21 cellular contexts compared by ENCODE assay signal in the genomic region with DNA sequence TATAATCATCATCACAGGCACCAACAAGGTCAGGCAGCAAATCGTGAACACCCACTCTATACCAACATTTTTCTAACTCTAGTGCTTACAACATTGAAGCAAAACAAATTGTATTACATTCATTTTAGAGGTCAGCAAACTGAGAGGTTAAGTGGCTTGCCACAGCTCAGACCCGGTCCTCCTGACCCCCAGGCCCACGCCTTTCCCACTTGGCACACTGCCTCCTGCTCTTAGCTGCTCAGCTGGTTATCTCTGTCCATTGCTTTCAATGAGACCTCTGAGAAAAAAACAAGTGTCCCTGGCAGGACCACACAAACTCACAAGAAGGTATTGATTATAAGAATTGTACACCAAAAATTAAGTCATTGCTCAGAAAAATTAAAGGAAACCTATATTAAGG. TPM values are rescaled to one million over a fixed set of nuclear protein-coding genes. Genes with fewer than 3 reads are reported as not detected.
A peak's percentile ranks its signal among the peaks of the same experiment; 100 is the strongest.
DNase-seq lines count a peak whose midpoint lies in the region; ATAC-seq and TF ChIP-seq lines count a peak whose summit lies in the region.
"Had no signal": no experiment of that assay in that cellular context is flagged by ENCODE, and none has a peak within 500 bp of the region (broad histone marks: within the 10 kb centered on the region; RNA-seq: fewer than 3 reads in every experiment).

No MANE protein-coding gene starts in this region.

- H3K27me3 Mint-ChIP-seq in neural crest cell (ENCODE audit: low read depth), result peaks cover 10% of the 10 kb centered on the region

- TF ChIP-seq CTCF in neural crest cell (conservative IDR thresholded peaks at IDR 0.05) (no peak), uterus (IDR thresholded peaks at IDR 0.05) (no peak)

- no peak overlapping the region for H3K4me3 Mint-ChIP-seq in neural crest cell
- H3K4me3 Mint-ChIP-seq in stimulated activated effector memory CD8-positive, alpha-beta T cell treated with anti-CD3 and anti-CD28 coated beads, Interleukin-12 subunit alpha, Interleukin-12 subunit beta, amount 100 ng/mL, for 72 hours, result no peak overlapping the region
- H3K4me3 Mint-ChIP-seq: CD4-positive, alpha-beta memory T cell; GM23338 had no signal

- H3K4me1 ChIP-seq in uterus, result no peaks in the 10 kb centered on the region
- H3K4me1 ChIP-seq: BLaER1 had no signal

- ATAC-seq in left cardiac atrium, result peak in 1 of 2 donors; percentile 56
- ATAC-seq in Right ventricle myocardium superior (ENCODE audit: poor library complexity), result no peak
- no peak for ATAC-seq in stimulated activated effector memory CD8-positive, alpha-beta T cell treated with anti-CD3 and anti-CD28 coated beads, Interleukin-12 subunit alpha, Interleukin-12 subunit beta, amount 100 ng/mL, for 72 hours
- ATAC-seq: GM23338 had no signal

- H3K27ac Mint-ChIP-seq in neural crest cell (ENCODE audit: unreplicated experiment), result peak overlapping the region; percentile 72
- H3K27ac Mint-ChIP-seq in stimulated activated effector memory CD8-positive, alpha-beta T cell treated with anti-CD3 and anti-CD28 coated beads, Interleukin-12 subunit alpha, Interleukin-12 subunit beta, amount 100 ng/mL, for 72 hours, result no peak overlapping the region
- H3K27ac Mint-ChIP-seq: CD14-positive monocyte; CD4-positive, alpha-beta memory T cell; GM23338 had no signal

- H3K4me1 Mint-ChIP-seq in neural crest cell, result no peaks in the 10 kb centered on the region
- H3K4me1 Mint-ChIP-seq in stimulated activated effector memory CD8-positive, alpha-beta T cell treated with anti-CD3 and anti-CD28 coated beads, Interleukin-12 subunit alpha, Interleukin-12 subunit beta, amount 100 ng/mL, for 72 hours, result no peaks in the 10 kb centered on the region
- H3K4me1 Mint-ChIP-seq: CD14-positive monocyte; CD4-positive, alpha-beta memory T cell; GM23338 had no signal

- H3K36me3 Mint-ChIP-seq in neural crest cell (ENCODE audit: low read depth), result no peaks in the 10 kb centered on the region
- no peaks in the 10 kb centered on the region for H3K36me3 Mint-ChIP-seq in stimulated activated effector memory CD8-positive, alpha-beta T cell treated with anti-CD3 and anti-CD28 coated beads, Interleukin-12 subunit alpha, Interleukin-12 subunit beta, amount 100 ng/mL, for 72 hours
- H3K36me3 Mint-ChIP-seq: CD14-positive monocyte; CD4-positive, alpha-beta memory T cell had no signal

- H3K9me3 Mint-ChIP-seq in neural crest cell, result no peaks in the 10 kb centered on the region
- no peaks in the 10 kb centered on the region for H3K9me3 Mint-ChIP-seq in stimulated activated effector memory CD8-positive, alpha-beta T cell treated with anti-CD3 and anti-CD28 coated beads, Interleukin-12 subunit alpha, Interleukin-12 subunit beta, amount 100 ng/mL, for 72 hours
- H3K9me3 Mint-ChIP-seq: GM23338 had no signal

- no peak overlapping the region for H3K4me3 ChIP-seq in uterus
- H3K4me3 ChIP-seq: BLaER1, GM23338 had no signal

- intact Hi-C loops in left cardiac atrium (cut with DNase I), result no loop called here
- intact Hi-C loops in Right ventricle myocardium superior (cut with DNase I), result no loop called here
- intact Hi-C loops in uterus (cut with DNase I; ENCODE audit: low total_unique reads), result no loop called here

- H3K27ac ChIP-seq in uterus, result no peak overlapping the region
- H3K27ac ChIP-seq: BLaER1, HL-60 had no signal

- H3K27me3 ChIP-seq in uterus, result no peaks in the 10 kb centered on the region
- H3K27me3 ChIP-seq: BLaER1 had no signal

- DNase-seq in left cardiac atrium, result peak; percentile 53
- no peak for DNase-seq in Right ventricle myocardium superior
- peak; percentile 71 for DNase-seq in NCI-H2227 treated with DMSO at 0.1 percent for 48 hours (lab: John Stamatoyannopoulos, UW)
- no peak for DNase-seq in neural crest cell (ENCODE audit: low read depth, low spot score)
- no peak for DNase-seq in stimulated activated effector memory CD8-positive, alpha-beta T cell treated with anti-CD3 and anti-CD28 coated beads, Interleukin-12 subunit alpha, Interleukin-12 subunit beta, amount 100 ng/mL, for 72 hours (ENCODE audit: low spot score in 2 of 2)
- DNase-seq in EL, result no peak
- no peak for DNase-seq in uterus
- DNase-seq: 8988T; Calu3; CD4-positive, alpha-beta memory T cell; DMS153; DMS79; GF-D8; HCEC 1CT had no signal

- TF ChIP-seq POLR2A in uterus (IDR thresholded peaks at IDR 0.05), result no peak

- no peaks in the 10 kb centered on the region for H3K36me3 ChIP-seq in uterus
- H3K36me3 ChIP-seq: BLaER1 had no signal

- no peaks in the 10 kb centered on the region for H3K9me3 ChIP-seq in uterus
- H3K9me3 ChIP-seq: BLaER1 had no signal

RNA-seq across cellular contexts. Expression of gene LRRC52, which starts 31.9 kb away (rescaled TPM):
- under 1 TPM in 1 of 2 donors, not detected in 1; 0.60 TPM for total RNA-seq in left cardiac atrium
- total RNA-seq in Right ventricle myocardium superior, result 0.38 TPM
- not detected in 2 replicates for total RNA-seq in neural crest cell
- total RNA-seq in uterus, result not detected
- total RNA-seq: A673; Calu3; CD4-positive, alpha-beta memory T cell; Daoy; GM23338; HT1080 had no signal

RNA-seq across cellular contexts. Expression of gene MGST3, which starts 55.3 kb away (rescaled TPM):
- total RNA-seq in left cardiac atrium (100 to 1,000 TPM; 436 to 446 TPM), Right ventricle myocardium superior (601 TPM), neural crest cell (94.2 and 100.0 TPM in 2 replicates), uterus (100 to 1,000 TPM in 3 of 4 donors, 10 to 100 TPM in 1; 76.7 to 196 (median 138) TPM)

Comparison
In these comparisons a context has a peak if more than half of its experiments do, and no peak if none do; other contexts are left out.
1. DNase-seq: peak in left cardiac atrium (single experiment) and NCI-H2227 treated with DMSO at 0.1 percent for 48 hours (single experiment); none in Right ventricle myocardium superior (single experiment), neural crest cell (single experiment), stimulated activated effector memory CD8-positive, alpha-beta T cell treated with anti-CD3 and anti-CD28 coated beads, Interleukin-12 subunit alpha, Interleukin-12 subunit beta, amount 100 ng/mL, for 72 hours (0 of 2), EL (single experiment) and uterus (0 of 2).